ENCODE assay signal across 1 cellular context in the genomic region with DNA sequence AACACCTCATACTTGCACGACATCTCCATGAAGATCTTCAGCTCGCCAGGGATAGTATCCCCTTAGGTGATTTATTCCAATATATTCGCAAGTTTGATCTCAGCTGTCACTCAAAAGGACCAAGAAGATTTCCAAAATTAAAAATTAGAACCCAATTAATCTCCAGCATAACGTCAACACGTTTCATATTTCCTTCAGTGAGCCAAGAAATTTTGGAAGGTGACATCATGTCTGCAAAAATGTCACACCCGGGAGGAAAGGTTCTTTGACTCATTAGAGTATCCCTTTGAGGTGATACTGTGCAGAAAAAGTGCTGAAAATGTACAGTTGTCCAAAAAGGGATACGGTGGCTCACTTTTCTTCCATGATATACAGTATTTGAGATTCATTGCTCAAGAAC.
TF ChIP-seq lines count a peak whose summit lies in the region.

No MANE protein-coding gene starts in this region.

TF ChIP-seq in HEK293, 187 proteins besides CTCF, POLR2A, EP300 and RAD21 (continued from another document):
- TF ChIP-seq, protein P1, sequence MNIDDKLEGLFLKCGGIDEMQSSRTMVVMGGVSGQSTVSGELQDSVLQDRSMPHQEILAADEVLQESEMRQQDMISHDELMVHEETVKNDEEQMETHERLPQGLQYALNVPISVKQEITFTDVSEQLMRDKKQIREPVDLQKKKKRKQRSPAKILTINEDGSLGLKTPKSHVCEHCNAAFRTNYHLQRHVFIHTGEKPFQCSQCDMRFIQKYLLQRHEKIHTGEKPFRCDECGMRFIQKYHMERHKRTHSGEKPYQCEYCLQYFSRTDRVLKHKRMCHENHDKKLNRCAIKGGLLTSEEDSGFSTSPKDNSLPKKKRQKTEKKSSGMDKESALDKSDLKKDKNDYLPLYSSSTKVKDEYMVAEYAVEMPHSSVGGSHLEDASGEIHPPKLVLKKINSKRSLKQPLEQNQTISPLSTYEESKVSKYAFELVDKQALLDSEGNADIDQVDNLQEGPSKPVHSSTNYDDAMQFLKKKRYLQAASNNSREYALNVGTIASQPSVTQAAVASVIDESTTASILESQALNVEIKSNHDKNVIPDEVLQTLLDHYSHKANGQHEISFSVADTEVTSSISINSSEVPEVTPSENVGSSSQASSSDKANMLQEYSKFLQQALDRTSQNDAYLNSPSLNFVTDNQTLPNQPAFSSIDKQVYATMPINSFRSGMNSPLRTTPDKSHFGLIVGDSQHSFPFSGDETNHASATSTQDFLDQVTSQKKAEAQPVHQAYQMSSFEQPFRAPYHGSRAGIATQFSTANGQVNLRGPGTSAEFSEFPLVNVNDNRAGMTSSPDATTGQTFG (tag by site-specific recombination; IDR thresholded peaks at IDR 0.05; ENCODE audit: borderline replicate concordance): no peak
- no peak for TF ChIP-seq SETDB1 (IDR thresholded peaks at IDR 0.05; ENCODE audit: insufficient read length, low read length)
- TF ChIP-seq MYNN (tag by site-specific recombination; IDR thresholded peaks at IDR 0.05; ENCODE audit: borderline replicate concordance): no peak
- TF ChIP-seq, protein P2, sequence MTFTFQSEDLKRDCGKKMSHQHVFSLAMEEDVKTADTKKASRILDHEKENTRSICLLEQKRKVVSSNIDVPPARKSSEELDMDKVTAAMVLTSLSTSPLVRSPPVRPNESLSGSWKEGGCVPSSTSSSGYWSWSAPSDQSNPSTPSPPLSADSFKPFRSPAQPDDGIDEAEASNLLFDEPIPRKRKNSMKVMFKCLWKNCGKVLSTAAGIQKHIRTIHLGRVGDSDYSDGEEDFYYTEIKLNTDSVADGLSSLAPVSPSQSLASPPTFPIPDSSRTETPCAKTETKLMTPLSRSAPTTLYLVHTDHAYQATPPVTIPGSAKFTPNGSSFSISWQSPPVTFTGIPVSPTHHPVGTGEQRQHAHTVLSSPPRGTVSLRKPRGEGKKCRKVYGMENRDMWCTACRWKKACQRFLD (tag by site-specific recombination; IDR thresholded peaks at IDR 0.05): no peak
- TF ChIP-seq, protein P3, sequence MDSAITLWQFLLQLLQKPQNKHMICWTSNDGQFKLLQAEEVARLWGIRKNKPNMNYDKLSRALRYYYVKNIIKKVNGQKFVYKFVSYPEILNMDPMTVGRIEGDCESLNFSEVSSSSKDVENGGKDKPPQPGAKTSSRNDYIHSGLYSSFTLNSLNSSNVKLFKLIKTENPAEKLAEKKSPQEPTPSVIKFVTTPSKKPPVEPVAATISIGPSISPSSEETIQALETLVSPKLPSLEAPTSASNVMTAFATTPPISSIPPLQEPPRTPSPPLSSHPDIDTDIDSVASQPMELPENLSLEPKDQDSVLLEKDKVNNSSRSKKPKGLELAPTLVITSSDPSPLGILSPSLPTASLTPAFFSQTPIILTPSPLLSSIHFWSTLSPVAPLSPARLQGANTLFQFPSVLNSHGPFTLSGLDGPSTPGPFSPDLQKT (IDR thresholded peaks at IDR 0.05; ENCODE audit: borderline replicate concordance, low read depth, low read length): no peak
- TF ChIP-seq ZNF394 (tag by site-specific recombination; IDR thresholded peaks at IDR 0.05; ENCODE audit: borderline replicate concordance): peak; percentile 16; the same call in 1 of the 2 replicates
- 0 out of 2 replicates have a peak, but pooled peaks have one; percentile 18 for TF ChIP-seq ZSCAN23 (tag by site-specific recombination; IDR thresholded peaks at IDR 0.05)
- TF ChIP-seq, protein P4, sequence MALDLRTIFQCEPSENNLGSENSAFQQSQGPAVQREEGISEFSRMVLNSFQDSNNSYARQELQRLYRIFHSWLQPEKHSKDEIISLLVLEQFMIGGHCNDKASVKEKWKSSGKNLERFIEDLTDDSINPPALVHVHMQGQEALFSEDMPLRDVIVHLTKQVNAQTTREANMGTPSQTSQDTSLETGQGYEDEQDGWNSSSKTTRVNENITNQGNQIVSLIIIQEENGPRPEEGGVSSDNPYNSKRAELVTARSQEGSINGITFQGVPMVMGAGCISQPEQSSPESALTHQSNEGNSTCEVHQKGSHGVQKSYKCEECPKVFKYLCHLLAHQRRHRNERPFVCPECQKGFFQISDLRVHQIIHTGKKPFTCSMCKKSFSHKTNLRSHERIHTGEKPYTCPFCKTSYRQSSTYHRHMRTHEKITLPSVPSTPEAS (tag by site-specific recombination; IDR thresholded peaks at IDR 0.05): no peak
- TF ChIP-seq ZNF169 (tag by site-specific recombination; IDR thresholded peaks at IDR 0.05): no peak
- TF ChIP-seq ZEB2 (tag by site-specific recombination; IDR thresholded peaks at IDR 0.05): peak; percentile 49; the same call in 1 of the 2 replicates
- TF ChIP-seq ZNF629 (tag by site-specific recombination; IDR thresholded peaks at IDR 0.05): peak; percentile 84
- TF ChIP-seq, protein P5, sequence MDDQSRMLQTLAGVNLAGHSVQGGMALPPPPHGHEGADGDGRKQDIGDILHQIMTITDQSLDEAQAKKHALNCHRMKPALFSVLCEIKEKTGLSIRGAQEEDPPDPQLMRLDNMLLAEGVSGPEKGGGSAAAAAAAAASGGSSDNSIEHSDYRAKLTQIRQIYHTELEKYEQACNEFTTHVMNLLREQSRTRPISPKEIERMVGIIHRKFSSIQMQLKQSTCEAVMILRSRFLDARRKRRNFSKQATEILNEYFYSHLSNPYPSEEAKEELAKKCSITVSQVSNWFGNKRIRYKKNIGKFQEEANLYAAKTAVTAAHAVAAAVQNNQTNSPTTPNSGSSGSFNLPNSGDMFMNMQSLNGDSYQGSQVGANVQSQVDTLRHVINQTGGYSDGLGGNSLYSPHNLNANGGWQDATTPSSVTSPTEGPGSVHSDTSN (CRISPR knock-in tag; IDR thresholded peaks at IDR 0.05): no peak
- no peak for TF ChIP-seq ZNF792 (tag by site-specific recombination; IDR thresholded peaks at IDR 0.05)
- TF ChIP-seq ZBTB49 (tag by site-specific recombination; IDR thresholded peaks at IDR 0.05; ENCODE audit: low read depth): no peak
